ENCODE assay signal across 22 cellular contexts in genomic region chr7:116601426-116601825, GRCh38.
DNase-seq lines count a peak whose midpoint lies in the region; ATAC-seq and TF ChIP-seq lines count a peak whose summit lies in the region.
"Had no signal": no experiment of that assay in that cellular context is flagged by ENCODE, and none has a peak within 500 bp of the region (broad histone marks: within the 10 kb centered on the region; RNA-seq: fewer than 3 reads in every experiment).

No MANE protein-coding gene starts in this region.

- 59 to 69% (median 61%) methylated on average over 2 of the region's 2 CpGs for WGBS in psoas muscle, 3 donors

- no TSS peak for BruUV-seq in A673 (replicated peaks; lab: Mats Ljungman, UMichigan)
- BruUV-seq in Calu3 (replicated peaks; lab: Mats Ljungman, UMichigan), result no TSS peak

- DNase-seq in NCI-H1417 (lab: John Stamatoyannopoulos, UW) (peak; percentile 40 to 79 (median 45)), NCI-H1417 treated with DMSO at 0.1 percent for 48 hours (lab: John Stamatoyannopoulos, UW) (no peak), A673 (ENCODE audit: low spot score) (peak; percentile 25), psoas muscle (no peak), NCI-H446 treated with DMSO at 0.1 percent for 48 hours (lab: John Stamatoyannopoulos, UW) (no peak), Calu3 (no peak)
- DNase-seq: 8988T; activated effector memory CD4-positive, alpha-beta T cell treated with Interleukin-2 at 50 U/mL for 16 hours; hippocampal formation; kidney glomerular epithelial cell; mesenchymal stem cell; natural killer cell; NCI-H187 treated with DMSO at 0.1 percent for 48 hours; NCI-H510A; PC-3; posterior cingulate gyrus; upper lobe of right lung had no signal

- H3K9me3 ChIP-seq in A673 (ENCODE audit: low read depth, low read length, poor library complexity, severe bottlenecking) (no peaks in the 10 kb centered on the region), psoas muscle (no peaks in the 10 kb centered on the region)
- H3K9me3 ChIP-seq: BLaER1, upper lobe of right lung had no signal

- CTCF ChIA-PET in A673 (lab: Charles Lee) (interaction anchor here (1.4 kb wide), 1 partner anchor 10 kb away, joined by 5 read pairs; no protein-coding TSS in a partner anchor), Calu3 (lab: Charles Lee) (no interaction called here)

- no peak overlapping the region for H3K4me3 Mint-ChIP-seq in activated T-helper 17 cell treated with anti-CD3 and anti-CD28 coated beads, Interleukin-2, amount 50 U/mL, for 72 hours
- no peak overlapping the region for H3K4me3 Mint-ChIP-seq in Calu3 (ENCODE audit: low read depth, unreplicated experiment)
- H3K4me3 Mint-ChIP-seq: natural killer cell; stimulated activated naive CD8-positive, alpha-beta T cell treated with anti-CD3 and anti-CD28 coated beads, Interleukin-15, Interleukin-2, amounts not matched to agents 100 ng/mL and 50 ng/mL, for 24 hours had no signal

- peaks cover 10% of the 10 kb centered on the region for H3K4me1 Mint-ChIP-seq in activated T-helper 17 cell treated with anti-CD3 and anti-CD28 coated beads, Interleukin-2, amount 50 U/mL, for 72 hours
- H3K4me1 Mint-ChIP-seq in Calu3 (ENCODE audit: low read depth, unreplicated experiment), result no peaks in the 10 kb centered on the region
- H3K4me1 Mint-ChIP-seq: natural killer cell had no signal

- TF ChIP-seq CTCF in A673 (conservative IDR thresholded peaks at IDR 0.05; ENCODE audit: low read depth, low read length) (no peak), psoas muscle (IDR thresholded peaks at IDR 0.05) (no peak), Calu3 (IDR thresholded peaks at IDR 0.05; ENCODE audit: unreplicated experiment) (no peak)

- H3K27me3 ChIP-seq in A673 (replicated peaks; ENCODE audit: insufficient read depth, low read depth, low read length, poor library complexity) (no peaks in the 10 kb centered on the region), psoas muscle (ENCODE audit: insufficient read depth in 3 of 3, low read length in 2 of 3) (no peaks in the 10 kb centered on the region)
- H3K27me3 ChIP-seq: BLaER1, upper lobe of right lung had no signal

- no peak overlapping the region for H3K4me3 ChIP-seq in A673 (ENCODE audit: low read depth, low read length, poor library complexity, severe bottlenecking)
- no peak overlapping the region for H3K4me3 ChIP-seq in psoas muscle
- H3K4me3 ChIP-seq: BLaER1, upper lobe of right lung had no signal

- H3K27ac ChIP-seq in A673 (ENCODE audit: low read depth, low read length, poor library complexity, severe bottlenecking) (no peak overlapping the region), psoas muscle (no peak overlapping the region)
- H3K27ac ChIP-seq: BLaER1, upper lobe of right lung had no signal

- H3K36me3 Mint-ChIP-seq in activated T-helper 17 cell treated with anti-CD3 and anti-CD28 coated beads, Interleukin-2, amount 50 U/mL, for 72 hours (ENCODE audit: low read depth), result no peaks in the 10 kb centered on the region
- H3K36me3 Mint-ChIP-seq in Calu3 (ENCODE audit: insufficient read depth, unreplicated experiment), result no peaks in the 10 kb centered on the region
- H3K36me3 Mint-ChIP-seq: natural killer cell had no signal

- peak overlapping the region; percentile 61 for H3K27ac Mint-ChIP-seq in activated T-helper 17 cell treated with anti-CD3 and anti-CD28 coated beads, Interleukin-2, amount 50 U/mL, for 72 hours
- no peak overlapping the region for H3K27ac Mint-ChIP-seq in Calu3 (ENCODE audit: unreplicated experiment)
- H3K27ac Mint-ChIP-seq: natural killer cell; stimulated activated naive CD8-positive, alpha-beta T cell treated with anti-CD3 and anti-CD28 coated beads, Interleukin-15, Interleukin-2, amounts not matched to agents 100 ng/mL and 50 ng/mL, for 24 hours had no signal

- peaks cover 16% of the 10 kb centered on the region for H3K27me3 Mint-ChIP-seq in activated T-helper 17 cell treated with anti-CD3 and anti-CD28 coated beads, Interleukin-2, amount 50 U/mL, for 72 hours
- H3K27me3 Mint-ChIP-seq in Calu3 (ENCODE audit: unreplicated experiment), result no peaks in the 10 kb centered on the region

- H3K9me3 Mint-ChIP-seq in activated T-helper 17 cell treated with anti-CD3 and anti-CD28 coated beads, Interleukin-2, amount 50 U/mL, for 72 hours, result no peaks in the 10 kb centered on the region
- H3K9me3 Mint-ChIP-seq in Calu3 (ENCODE audit: low read depth, unreplicated experiment), result no peaks in the 10 kb centered on the region
- H3K9me3 Mint-ChIP-seq: natural killer cell; stimulated activated naive CD8-positive, alpha-beta T cell treated with anti-CD3 and anti-CD28 coated beads, Interleukin-15, Interleukin-2, amounts not matched to agents 100 ng/mL and 50 ng/mL, for 24 hours had no signal

- peaks cover 6% of the 10 kb centered on the region for H3K4me1 ChIP-seq in A673 (ENCODE audit: insufficient read depth, low read length, poor library complexity, severe bottlenecking)
- H3K4me1 ChIP-seq in psoas muscle, result no peaks in the 10 kb centered on the region
- H3K4me1 ChIP-seq: BLaER1, upper lobe of right lung had no signal

- intact Hi-C loops in A673 (cut with micrococcal nuclease; ENCODE audit: unreplicated experiment), result loop anchor here (10.0 kb wide), 1 partner anchor 513 kb away; no protein-coding TSS in a partner anchor
- intact Hi-C loops in psoas muscle (cut with DNase I), result no loop called here
- intact Hi-C loops in Calu3 (cut with micrococcal nuclease; ENCODE audit: unreplicated experiment), result no loop called here

- POLR2A ChIA-PET in A673 (lab: Charles Lee; ENCODE audit: low non-redundant PET), result no interaction called here

- ATAC-seq in HG03175 (IDR thresholded peaks at IDR 0.05; ENCODE audit: unreplicated experiment) (peak; percentile 70), psoas muscle (no peak)
- peak; percentile 97 for ATAC-seq in activated T-helper 17 cell treated with anti-CD3 and anti-CD28 coated beads, Interleukin-2, amount 50 U/mL, for 72 hours (replicated peaks)
- ATAC-seq: HCT116, natural killer cell, PC-3, upper lobe of right lung had no signal

- H3K36me3 ChIP-seq in A673 (ENCODE audit: insufficient read depth, low read length, poor library complexity, severe bottlenecking) (no peaks in the 10 kb centered on the region), psoas muscle (ENCODE audit: insufficient read depth in 1 of 2, low read depth in 1 of 2) (no peaks in the 10 kb centered on the region)
- H3K36me3 ChIP-seq: BLaER1, upper lobe of right lung had no signal

Comparison
In these comparisons a context has a peak if more than half of its experiments do, and no peak if none do; other contexts are left out.
1. DNase-seq: peak in NCI-H1417 (3 of 3) and A673 (single experiment); none in NCI-H1417 treated with DMSO at 0.1 percent for 48 hours (single experiment), psoas muscle (0 of 2), NCI-H446 treated with DMSO at 0.1 percent for 48 hours (single experiment) and Calu3 (single experiment).
2. ATAC-seq: peak in HG03175 (single experiment) and activated T-helper 17 cell treated with anti-CD3 and anti-CD28 coated beads, Interleukin-2, amount 50 U/mL, for 72 hours (single experiment); none in psoas muscle (0 of 4).